In the genomic region with DNA sequence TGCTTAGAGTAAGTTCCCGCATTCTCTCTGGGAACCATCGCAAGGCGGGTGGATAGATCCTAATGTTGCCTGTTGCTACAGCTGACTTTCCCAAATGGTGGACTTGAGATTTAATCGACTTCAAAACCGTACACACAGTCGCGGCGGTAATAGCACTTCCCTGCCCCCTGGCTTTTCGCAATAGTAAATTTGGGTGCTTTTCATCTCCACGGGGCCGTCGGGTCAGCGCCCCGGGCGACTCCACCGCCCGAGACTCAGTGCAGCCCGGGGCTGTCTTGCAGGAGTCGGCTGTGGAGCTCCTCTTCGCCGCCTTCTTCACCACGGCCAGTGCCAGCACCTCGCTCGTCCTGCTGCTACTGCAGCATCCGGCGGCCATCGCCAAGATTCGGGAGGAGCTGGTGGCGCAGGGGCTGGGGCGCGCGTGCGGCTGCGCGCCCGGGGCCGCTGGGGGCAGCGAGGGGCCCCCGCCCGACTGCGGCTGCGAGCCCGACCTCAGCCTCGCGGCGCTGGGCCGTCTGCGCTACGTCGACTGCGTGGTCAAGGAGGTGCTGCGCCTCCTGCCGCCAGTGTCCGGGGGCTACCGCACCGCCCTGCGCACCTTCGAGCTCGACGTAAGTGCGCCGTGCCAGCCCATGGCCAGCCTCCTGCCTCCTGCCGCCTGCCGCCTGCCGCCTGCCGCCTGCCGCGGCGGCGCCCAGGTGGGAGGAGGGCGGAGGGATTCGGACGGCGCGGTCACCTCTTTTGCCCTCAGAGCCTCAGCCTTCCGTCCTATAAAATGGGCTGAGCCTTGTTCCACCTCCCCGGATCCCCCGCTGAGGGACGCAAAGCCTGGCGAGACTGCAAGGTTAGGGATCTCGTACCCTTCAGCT, we compare ENCODE assay signal across 17 cellular contexts. TPM values are rescaled to one million over a fixed set of nuclear protein-coding genes. Genes with fewer than 3 reads are reported as not detected.
DNase-seq lines count a peak whose midpoint lies in the region; ATAC-seq, FAIRE-seq and TF ChIP-seq lines count a peak whose summit lies in the region.
"Had no signal": no experiment of that assay in that cellular context is flagged by ENCODE, and none has a peak within 500 bp of the region (broad histone marks: within the 10 kb centered on the region; RNA-seq: fewer than 3 reads in every experiment).

No MANE protein-coding gene starts in this region.

- H3K9ac ChIP-seq in ES-I3 (ENCODE audit: low read depth, low read length) = peak overlapping the region; percentile 54

- POLR2A ChIA-PET in AG04449 (lab: Yijun Ruan, JAX) = interaction anchor here (1.5 kb wide), 1 partner anchor 9 kb away, joined by 3 read pairs; no protein-coding TSS in a partner anchor

- H3K4me1 ChIP-seq in ES-I3 (ENCODE audit: insufficient read depth, low read length) = no peaks in the 10 kb centered on the region

- peak overlapping the region; percentile 67 for H3K4me3 Mint-ChIP-seq in mesothelial cell of epicardium
- H3K4me3 Mint-ChIP-seq in natural killer cell treated with Interleukin-12 subunit alpha and Interleukin-12 subunit beta and Interleukin-15 and Interleukin-18, amount 100 ng/mL, for 72 hours = no peak overlapping the region
- H3K4me3 Mint-ChIP-seq: activated T-cell treated with anti-CD3 and anti-CD28 coated beads, Interleukin-2, amount 50 U/mL, for 4 hours; CD8-positive, alpha-beta T cell had no signal

- H3K4me3 ChIP-seq in AG04449 (ENCODE audit: low read depth, low read length) = peak overlapping the region; percentile 28

- ATAC-seq in natural killer cell treated with Interleukin-12 subunit alpha and Interleukin-12 subunit beta and Interleukin-15 and Interleukin-18, amount 100 ng/mL, for 72 hours = no peak
- ATAC-seq: activated T-cell treated with anti-CD3 and anti-CD28 coated beads, Interleukin-2, amount 50 U/mL, for 4 hours; CD8-positive, alpha-beta T cell had no signal

- CTCF ChIA-PET in AG04449 (lab: Yijun Ruan, JAX) = interaction anchor here (1.0 to 2.3 kb wide), 14 partner anchors 9 to 441 kb away, joined by 3 to 16 read pairs (median 4); no protein-coding TSS in a partner anchor

- H3K36me3 ChIP-seq in ES-I3 (ENCODE audit: insufficient read depth, low read length) = no peaks in the 10 kb centered on the region

- H3K9me3 ChIP-seq in ES-I3 (ENCODE audit: control insufficient read depth, insufficient read depth, low read length) = no peaks in the 10 kb centered on the region; the same call in 1 of the 2 replicates

- H3K4me1 Mint-ChIP-seq in mesothelial cell of epicardium = peaks cover 27% of the 10 kb centered on the region
- H3K4me1 Mint-ChIP-seq in natural killer cell treated with Interleukin-12 subunit alpha and Interleukin-12 subunit beta and Interleukin-15 and Interleukin-18, amount 100 ng/mL, for 72 hours (ENCODE audit: low read depth in 2 of 2) = peaks cover 9 to 14% of the 10 kb centered on the region in 2 donors

- FAIRE-seq in frontal cortex (lab: Jason Lieb, UNC) = no peak

- H3K27me3 Mint-ChIP-seq in mesothelial cell of epicardium (ENCODE audit: low read depth) = peaks cover 88% of the 10 kb centered on the region
- H3K27me3 Mint-ChIP-seq in natural killer cell treated with Interleukin-12 subunit alpha and Interleukin-12 subunit beta and Interleukin-15 and Interleukin-18, amount 100 ng/mL, for 72 hours = peaks cover 60 to 65% of the 10 kb centered on the region in 2 donors

- TF ChIP-seq CTCF in AG04449 (IDR thresholded peaks at IDR 0.05; ENCODE audit: insufficient read depth, low read length, missing control alignments) (no peak), mesothelial cell of epicardium (IDR thresholded peaks at IDR 0.05; ENCODE audit: unreplicated experiment) (no peak)

- no peak overlapping the region for H3K27ac Mint-ChIP-seq in mesothelial cell of epicardium
- H3K27ac Mint-ChIP-seq in natural killer cell treated with Interleukin-12 subunit alpha and Interleukin-12 subunit beta and Interleukin-15 and Interleukin-18, amount 100 ng/mL, for 72 hours = no peak overlapping the region
- H3K27ac Mint-ChIP-seq: CD8-positive, alpha-beta T cell had no signal

- no peaks in the 10 kb centered on the region for H3K9me3 Mint-ChIP-seq in mesothelial cell of epicardium
- H3K9me3 Mint-ChIP-seq in natural killer cell treated with Interleukin-12 subunit alpha and Interleukin-12 subunit beta and Interleukin-15 and Interleukin-18, amount 100 ng/mL, for 72 hours = no peaks in the 10 kb centered on the region
- H3K9me3 Mint-ChIP-seq: activated T-cell treated with anti-CD3 and anti-CD28 coated beads, Interleukin-2, amount 50 U/mL, for 4 hours; CD8-positive, alpha-beta T cell had no signal

- no peak for DNase-seq in AG04449 (ENCODE audit: low read depth, low spot score)
- peak; percentile 27 for DNase-seq in astrocyte of the hippocampus (ENCODE audit: low read depth, low spot score)
- DNase-seq in mesothelial cell of epicardium (ENCODE audit: low spot score in 2 of 2, unreplicated experiment in 2 of 2) = no peak
- no peak for DNase-seq in stimulated activated naive CD4-positive, alpha-beta T cell treated with Interleukin-2 at 50 U/mL for 16 hours (lab: John Stamatoyannopoulos, UW)
- DNase-seq in natural killer cell treated with Interleukin-12 subunit alpha and Interleukin-12 subunit beta and Interleukin-15 and Interleukin-18, amount 100 ng/mL, for 72 hours (ENCODE audit: low spot score) = no peak
- DNase-seq in frontal cortex (ENCODE audit: low spot score in 2 of 2) = no peak
- no peak for DNase-seq in NCI-H2107 treated with DMSO at 0.1 percent for 48 hours (lab: John Stamatoyannopoulos, UW; ENCODE audit: unreplicated experiment)
- DNase-seq: activated CD4-positive, alpha-beta T cell treated with anti-CD3 and anti-CD28 coated beads for 1 hour; activated T-cell treated with anti-CD3 and anti-CD28 coated beads, Interleukin-2, amount 50 U/mL, for 4 hours; amygdala; CD8-positive, alpha-beta T cell; effector CD8-positive, alpha-beta T cell; NK-92 treated with Interleukin-12 subunit alpha and Interleukin-12 subunit beta, amount 100 ng/mL, for 24 hours; stimulated activated CD4-positive, alpha-beta T cell treated with anti-CD3 and anti-CD28 coated beads, Interleukin-4, amount 100 ng/mL, for 4 hours; SW 1271 had no signal

- peaks cover 2% of the 10 kb centered on the region for H3K36me3 Mint-ChIP-seq in mesothelial cell of epicardium
- H3K36me3 Mint-ChIP-seq in natural killer cell treated with Interleukin-12 subunit alpha and Interleukin-12 subunit beta and Interleukin-15 and Interleukin-18, amount 100 ng/mL, for 72 hours = no peaks in the 10 kb centered on the region
- H3K36me3 Mint-ChIP-seq: CD8-positive, alpha-beta T cell had no signal

RNA-seq across cellular contexts. Expression of a gene that starts 5.3 kb away (rescaled TPM):
- total RNA-seq in mesothelial cell of epicardium (0.38 to 0.60 TPM (median 0.44 TPM) in 3 replicates), frontal cortex (under 0.01 TPM)
- total RNA-seq in natural killer cell treated with Interleukin-12 subunit alpha and Interleukin-12 subunit beta and Interleukin-15 and Interleukin-18, amount 100 ng/mL, for 72 hours = under 1 TPM in 1 of 2 donors, not detected in 1; 0.07 TPM

RNA-seq across cellular contexts. Expression of a gene that starts 7.8 kb away (rescaled TPM):
- total RNA-seq in mesothelial cell of epicardium (70.6 to 76.5 TPM (median 76.0 TPM) in 3 replicates), frontal cortex (16.7 TPM)
- not detected for total RNA-seq in natural killer cell treated with Interleukin-12 subunit alpha and Interleukin-12 subunit beta and Interleukin-15 and Interleukin-18, amount 100 ng/mL, for 72 hours
- total RNA-seq: activated T-cell treated with anti-CD3 and anti-CD28 coated beads, Interleukin-2, amount 50 U/mL, for 4 hours; CD8-positive, alpha-beta T cell; glomerular endothelial cell had no signal

Comparison
In these comparisons a context has a peak if more than half of its experiments do, and no peak if none do; other contexts are left out.
1. RNA of a gene that starts 7.8 kb away (total RNA-seq): 70.6 to 76.5 TPM in mesothelial cell of epicardium and 16.7 TPM in frontal cortex (single experiment); not detected in natural killer cell treated with Interleukin-12 subunit alpha and Interleukin-12 subunit beta and Interleukin-15 and Interleukin-18, amount 100 ng/mL, for 72 hours; every median in the first group is over 10 times any median in the second.